In genomic region chrX:16695079-16695676, GRCh38 we compare ENCODE assay signal across 7 cellular contexts. TPM values are rescaled to one million over a fixed set of nuclear protein-coding genes. Genes with fewer than 3 reads are reported as not detected.
DNase-seq lines count a peak whose midpoint lies in the region; ATAC-seq and TF ChIP-seq lines count a peak whose summit lies in the region.

No MANE protein-coding gene starts in this region.

- H2AFZ ChIP-seq in SK-N-SH (ENCODE audit: low read depth), result no peak overlapping the region

- peak; percentile 69 for DNase-seq in SK-N-SH
- DNase-seq in activated naive CD8-positive, alpha-beta T cell treated with anti-CD3 and anti-CD28 coated beads, Interleukin-2, amount 50 U/mL, for 24 hours, result peak; percentile 64
- DNase-seq in right atrium auricular region (ENCODE audit: low spot score), result peak; percentile 66
- peak in 2 of 3 donors; percentile 39 to 76 for DNase-seq in stimulated activated CD4-positive, alpha-beta T cell treated with anti-CD3 and anti-CD28 coated beads, Interleukin-12 subunit alpha, Interleukin-12 subunit beta, amount 100 ng/mL, for 48 hours (ENCODE audit: low read depth in 2 of 3, low spot score in 1 of 3)

- no peaks in the 10 kb centered on the region for H3K9me3 ChIP-seq in SK-N-SH
- no peaks in the 10 kb centered on the region for H3K9me3 ChIP-seq in right atrium auricular region

- H3K79me2 ChIP-seq in SK-N-SH (ENCODE audit: insufficient read depth), result no peaks in the 10 kb centered on the region

- no peaks in the 10 kb centered on the region for H3K9me2 ChIP-seq in SK-N-SH

- no peaks in the 10 kb centered on the region for H3K27me3 Mint-ChIP-seq in activated naive CD8-positive, alpha-beta T cell treated with anti-CD3 and anti-CD28 coated beads, Interleukin-2, amount 50 U/mL, for 24 hours

- no peaks in the 10 kb centered on the region for H3K4me1 Mint-ChIP-seq in activated naive CD8-positive, alpha-beta T cell treated with anti-CD3 and anti-CD28 coated beads, Interleukin-2, amount 50 U/mL, for 24 hours

- peaks cover 4% of the 10 kb centered on the region for H3K36me3 Mint-ChIP-seq in activated naive CD8-positive, alpha-beta T cell treated with anti-CD3 and anti-CD28 coated beads, Interleukin-2, amount 50 U/mL, for 24 hours (ENCODE audit: low read depth)

- H3K27ac Mint-ChIP-seq in activated naive CD8-positive, alpha-beta T cell treated with anti-CD3 and anti-CD28 coated beads, Interleukin-2, amount 50 U/mL, for 24 hours, result no peak overlapping the region

- no peaks in the 10 kb centered on the region for H3K27me3 ChIP-seq in SK-N-SH (ENCODE audit: insufficient read depth)
- no peaks in the 10 kb centered on the region for H3K27me3 ChIP-seq in right atrium auricular region

- no peaks in the 10 kb centered on the region for H3K4me1 ChIP-seq in SK-N-SH (ENCODE audit: control insufficient read depth in 1 of 2, insufficient read depth in 2 of 2, low read depth in 1 of 2, low read length in 1 of 2)
- no peaks in the 10 kb centered on the region for H3K4me1 ChIP-seq in right atrium auricular region

- H3K27ac ChIP-seq in SK-N-SH (ENCODE audit: low read depth in 2 of 2, low read length in 1 of 2) (no peak overlapping the region), right atrium auricular region (no peak overlapping the region)

- H4K20me1 ChIP-seq in SK-N-SH (ENCODE audit: insufficient read depth), result no peaks in the 10 kb centered on the region

- no peak overlapping the region for H3K9ac ChIP-seq in SK-N-SH

- TF ChIP-seq RAD21 in SK-N-SH (IDR thresholded peaks at IDR 0.05; ENCODE audit: low read length), result peak; percentile 81

- H3K9me3 Mint-ChIP-seq in activated naive CD8-positive, alpha-beta T cell treated with anti-CD3 and anti-CD28 coated beads, Interleukin-2, amount 50 U/mL, for 24 hours, result no peaks in the 10 kb centered on the region

- peak; percentile 92 for TF ChIP-seq CTCF in GM12873 (IDR thresholded peaks at IDR 0.05; ENCODE audit: insufficient read depth, low read depth, low read length, missing control alignments)
- peak; percentile 97 for TF ChIP-seq CTCF in SK-N-SH (IDR thresholded peaks at IDR 0.05)
- peak; percentile 90 to 91 for TF ChIP-seq CTCF in right atrium auricular region (IDR thresholded peaks at IDR 0.05)

- peaks cover 10 to 29% of the 10 kb centered on the region in 2 experiments for H3K36me3 ChIP-seq in SK-N-SH (replicated peaks in 1 of 2; ENCODE audit: control insufficient read depth in 1 of 2, insufficient read depth in 2 of 2, low read length in 1 of 2)
- H3K36me3 ChIP-seq in right atrium auricular region, result no peaks in the 10 kb centered on the region

- no peak overlapping the region for H3K4me2 ChIP-seq in SK-N-SH

- H3K4me3 Mint-ChIP-seq in activated naive CD8-positive, alpha-beta T cell treated with anti-CD3 and anti-CD28 coated beads, Interleukin-2, amount 50 U/mL, for 24 hours, result no peak overlapping the region

- 44% methylated on average over 10 of the region's 10 CpGs for WGBS in SK-N-SH (ENCODE audit: low lambda C conversion rate)

- H3K4me3 ChIP-seq in SK-N-SH (ENCODE audit: low read depth in 2 of 2, low read length in 1 of 2), result no peak overlapping the region
- no peak overlapping the region for H3K4me3 ChIP-seq in right atrium auricular region

- CTCF ChIA-PET in SK-N-SH (lab: Yijun Ruan, JAX), result interaction anchor here (0.8 to 3.6 kb wide), 11 partner anchors 9 to 1199 kb away, joined by 3 to 37 read pairs (median 4); partner anchors contain the start of genes CTPS2, GRPR and SYAP1

- ATAC-seq in HG02981 (IDR thresholded peaks at IDR 0.05; ENCODE audit: unreplicated experiment) (peak; percentile 61), GM21528 (IDR thresholded peaks at IDR 0.05; ENCODE audit: low FRiP score, unreplicated experiment) (no peak)
- ATAC-seq in activated naive CD8-positive, alpha-beta T cell treated with anti-CD3 and anti-CD28 coated beads, Interleukin-2, amount 50 U/mL, for 24 hours, result peak; percentile 28

- peaks cover 16% of the 10 kb centered on the region for H3F3A ChIP-seq in SK-N-SH (replicated peaks; ENCODE audit: insufficient read depth)

- POLR2A ChIA-PET in SK-N-SH (lab: Yijun Ruan, JAX), result no interaction called here

- no peak for TF ChIP-seq EP300 in SK-N-SH (IDR thresholded peaks at IDR 0.05; ENCODE audit: borderline replicate concordance in 1 of 2, low read depth in 1 of 2, low read length in 1 of 2)

TF ChIP-seq in SK-N-SH, 30 proteins besides CTCF, POLR2A, EP300 and RAD21:
- TF ChIP-seq SMC3 (IDR thresholded peaks at IDR 0.05; ENCODE audit: low read depth, low read length) (peak; percentile 67), FOXM1 (IDR thresholded peaks at IDR 0.05; ENCODE audit: low read depth) (no peak), TEAD4 (IDR thresholded peaks at IDR 0.05; ENCODE audit: borderline replicate concordance, insufficient read depth) (no peak), CHD2 (IDR thresholded peaks at IDR 0.05; ENCODE audit: low read length, partially characterized antibody) (no peak), RXRA (IDR thresholded peaks at IDR 0.05; ENCODE audit: borderline replicate concordance, low read depth) (no peak)

RNA-seq across cellular contexts. Expression of gene CTPS2, which starts 17.3 kb away (rescaled TPM):
- 6.1 and 6.9 TPM in 2 replicates for polyA plus RNA-seq in SK-N-SH (2012; rRNA removed)
- polyA plus RNA-seq in SK-N-SH (2012; cell fraction: cytosol; rRNA removed), result 6.8 and 7.0 TPM in 2 replicates
- 9.2 and 16.5 TPM in 2 replicates for polyA plus RNA-seq in SK-N-SH (2012; cell fraction: nucleus; rRNA removed)
- 1 to 10 TPM; 4.4 to 4.8 TPM for total RNA-seq in right atrium auricular region

RNA-seq across cellular contexts. Expression of gene SYAP1, which starts 24.2 kb away (rescaled TPM):
- 11.9 and 12.9 TPM in 2 replicates for polyA plus RNA-seq in SK-N-SH (2012; rRNA removed)
- polyA plus RNA-seq in SK-N-SH (2012; cell fraction: cytosol; rRNA removed), result 17.7 and 21.6 TPM in 2 replicates
- polyA plus RNA-seq in SK-N-SH (2012; cell fraction: nucleus; rRNA removed), result 6.9 and 9.8 TPM in 2 replicates
- 10 to 100 TPM; 16.9 to 17.6 TPM for total RNA-seq in right atrium auricular region

RNA-seq across cellular contexts. Expression of gene S100G, which starts 45.2 kb away (rescaled TPM):
- not detected in 2 replicates for polyA plus RNA-seq in SK-N-SH (2012; rRNA removed)
- not detected in 2 replicates for polyA plus RNA-seq in SK-N-SH (2012; cell fraction: cytosol; rRNA removed)
- polyA plus RNA-seq in SK-N-SH (2012; cell fraction: nucleus; rRNA removed), result not detected in 2 replicates
- not detected for total RNA-seq in right atrium auricular region
